ENCODE assay signal across 2 cellular contexts in the genomic region with DNA sequence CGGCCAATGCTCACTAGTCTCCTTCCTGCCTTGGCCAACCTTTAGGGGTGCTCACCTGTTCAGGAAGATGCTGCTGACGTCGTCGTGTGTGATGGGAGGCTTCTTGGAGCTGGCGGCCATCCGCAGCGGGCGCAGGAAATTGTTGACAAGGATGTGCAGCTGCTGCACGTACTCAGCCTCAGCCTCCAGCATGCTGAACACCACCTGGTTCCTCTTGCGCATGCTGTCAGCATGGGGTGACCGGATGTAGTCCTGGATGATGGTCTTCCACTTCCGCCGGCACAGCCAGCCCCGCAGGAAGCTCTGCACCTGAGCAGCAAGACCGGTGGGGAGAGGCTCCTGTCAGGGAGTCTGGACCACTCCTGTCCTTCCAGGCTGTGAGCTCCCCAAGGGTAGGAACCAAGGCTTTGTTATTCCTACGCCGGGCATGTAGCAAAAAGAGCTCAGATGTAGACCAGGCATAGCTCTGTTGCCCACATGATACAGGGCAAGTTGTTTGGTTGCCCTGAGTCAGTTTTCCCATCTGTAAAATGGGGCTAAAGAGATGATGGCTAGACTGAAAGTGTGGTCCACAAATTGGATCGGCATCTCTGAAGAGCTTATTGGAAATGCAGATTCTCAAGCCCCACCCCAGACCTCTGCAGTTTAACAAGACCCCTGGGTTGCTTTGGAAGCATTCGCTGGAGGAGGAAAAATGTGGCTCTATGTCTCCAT.
A peak's percentile ranks its signal among the peaks of the same experiment; 100 is the strongest.
TF ChIP-seq lines count a peak whose summit lies in the region.

No MANE protein-coding gene starts in this region.

TF ChIP-seq in IMR-90, 13 proteins besides CTCF, POLR2A, EP300 and RAD21:
- TF ChIP-seq RCOR1 (IDR thresholded peaks at IDR 0.05; ENCODE audit: insufficient replicate concordance, low read length) (no peak), MAZ (IDR thresholded peaks at IDR 0.05; ENCODE audit: borderline replicate concordance, low read depth, low read length) (no peak), BHLHE40 (IDR thresholded peaks at IDR 0.05; ENCODE audit: low read depth, low read length) (no peak), NFE2L2 (IDR thresholded peaks at IDR 0.05; ENCODE audit: low read depth, low read length) (no peak), CHD1 (IDR thresholded peaks at IDR 0.05; ENCODE audit: low read depth, low read length) (no peak), ELK1 (IDR thresholded peaks at IDR 0.05; ENCODE audit: borderline replicate concordance, low read depth, low read length) (no peak), RFX5 (IDR thresholded peaks at IDR 0.05; ENCODE audit: low read depth, low read length) (no peak), MXI1 (IDR thresholded peaks at IDR 0.05; ENCODE audit: borderline replicate concordance, low read depth, low read length) (no peak)

TF ChIP-seq in H1, 55 proteins besides CTCF, POLR2A, EP300 and RAD21:
- peak; percentile 50; the same call in 1 of the 2 replicates for TF ChIP-seq KDM1A (IDR thresholded peaks at IDR 0.05; ENCODE audit: borderline replicate concordance, low read length)
- TF ChIP-seq SP4 (IDR thresholded peaks at IDR 0.05; ENCODE audit: low read length) = no peak
